ENCODE assay signal across 8 cellular contexts in the genomic region with DNA sequence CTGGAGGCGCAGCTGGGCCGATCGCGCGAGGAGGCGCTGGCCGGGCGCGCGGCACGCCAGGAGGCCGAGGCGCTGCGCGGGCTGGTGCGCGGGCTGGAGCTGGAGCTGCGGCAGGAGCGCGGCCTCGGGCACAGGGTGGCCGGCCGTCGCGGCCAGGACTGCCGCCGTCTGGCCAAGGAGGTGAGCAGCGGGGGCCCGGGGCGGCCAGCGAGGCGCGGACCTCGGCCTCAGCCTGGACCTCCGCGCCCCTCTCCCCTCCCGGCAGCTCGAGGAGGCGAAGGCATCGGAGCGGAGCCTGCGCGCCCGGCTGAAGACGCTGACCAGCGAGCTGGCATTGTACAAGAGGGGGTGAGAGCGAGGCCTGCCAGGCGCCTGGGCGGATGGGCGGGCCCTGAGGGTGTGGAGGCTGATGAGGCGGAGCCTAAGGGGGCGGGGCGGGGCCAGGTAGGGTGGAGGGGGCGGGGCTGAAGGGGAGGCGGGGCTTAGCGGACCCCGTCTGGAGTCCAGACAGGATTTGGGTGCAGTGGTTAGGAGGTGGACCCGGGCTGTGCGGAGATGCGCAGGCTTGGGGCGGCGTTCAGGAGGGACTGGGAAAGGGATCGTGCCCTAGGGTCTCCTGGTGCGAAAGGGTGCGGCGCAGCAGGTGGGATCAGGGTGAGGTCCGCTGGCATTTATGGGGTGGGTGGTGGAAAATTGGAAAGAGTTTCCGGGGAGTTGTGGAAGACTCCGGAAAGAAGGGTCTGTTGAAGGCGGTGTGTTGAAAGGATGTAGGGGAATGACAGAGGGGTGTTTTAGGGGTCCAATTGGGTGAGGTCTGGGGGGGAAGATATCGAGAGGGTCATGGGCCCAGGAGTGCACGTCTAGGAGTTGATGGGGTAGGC. TPM values are rescaled to one million over a fixed set of nuclear protein-coding genes. Genes with fewer than 3 reads are reported as not detected.
DNase-seq lines count a peak whose midpoint lies in the region; ATAC-seq, FAIRE-seq and TF ChIP-seq lines count a peak whose summit lies in the region.

No MANE protein-coding gene starts in this region.

- peak overlapping the region; percentile 99; the same call in 1 of the 2 replicates for H3K4me2 ChIP-seq in KMS-11

- no peaks in the 10 kb centered on the region for H3K36me3 ChIP-seq in KMS-11 (ENCODE audit: insufficient read depth)
- peaks cover 2% of the 10 kb centered on the region for H3K36me3 ChIP-seq in bronchial epithelial cell (ENCODE audit: control insufficient read depth, insufficient read depth, low read length)

- FAIRE-seq in bronchial epithelial cell (lab: Jason Lieb, UNC): no peak

- H3K27me3 ChIP-seq in KMS-11 (ENCODE audit: insufficient read depth, low read depth) (no peaks in the 10 kb centered on the region; the same call in 1 of the 2 replicates), bronchial epithelial cell (ENCODE audit: control insufficient read depth, insufficient read depth, low read length) (peaks cover 3% of the 10 kb centered on the region)

- ATAC-seq in HG03025 (IDR thresholded peaks at IDR 0.05; ENCODE audit: low FRiP score, unreplicated experiment) (no peak), GM21528 (IDR thresholded peaks at IDR 0.05; ENCODE audit: low FRiP score, unreplicated experiment) (no peak)

- TF ChIP-seq CTCF in KMS-11 (conservative IDR thresholded peaks at IDR 0.05; ENCODE audit: low read depth, low read length) (no peak), bronchial epithelial cell (IDR thresholded peaks at IDR 0.05; ENCODE audit: insufficient read depth, low read length, severe bottlenecking) (no peak)

- no peak overlapping the region for H3K27ac ChIP-seq in KMS-11

- no peaks in the 10 kb centered on the region for H4K20me1 ChIP-seq in KMS-11 (ENCODE audit: insufficient read depth)

- H3K79me2 ChIP-seq in KMS-11 (ENCODE audit: insufficient read depth, low read depth): no peaks in the 10 kb centered on the region

- no peak overlapping the region; the same call in 1 of the 2 replicates for H2AFZ ChIP-seq in KMS-11 (ENCODE audit: low read depth)

- no peak overlapping the region for H3K9ac ChIP-seq in KMS-11

- DNase-seq in Ammon's horn (ENCODE audit: low spot score): peak; percentile 21
- DNase-seq in activated CD4-positive, CD25-positive, alpha-beta regulatory T cell treated with anti-CD3 and anti-CD28 coated beads, Interleukin-2, amount 50 U/mL, for 72 hours: peak; percentile 72
- DNase-seq in bronchial epithelial cell (ENCODE audit: low read depth): peak; percentile 58
- peak; percentile 90 for DNase-seq in left kidney (ENCODE audit: low read depth, low spot score)
- DNase-seq in stimulated activated CD4-positive, alpha-beta T cell treated with anti-CD3 and anti-CD28 coated beads, TNF-alpha, amount 100 ng/mL, for 24 hours (ENCODE audit: low read depth in 3 of 3): peak; percentile 25 to 70 (median 35)

- H3K4me3 ChIP-seq in KMS-11 (IDR thresholded peaks at IDR 0.05; ENCODE audit: insufficient read depth, low read depth, low read length) (no peak overlapping the region), bronchial epithelial cell (ENCODE audit: low read depth, low read length) (peak overlapping the region; percentile 37)

- peaks cover 8% of the 10 kb centered on the region for H3K4me1 ChIP-seq in KMS-11 (ENCODE audit: low read depth, poor library complexity, severe bottlenecking)

RNA-seq across cellular contexts. Expression of a gene that starts 7.5 kb away (rescaled TPM):
- not detected in 2 replicates for total RNA-seq in bronchial epithelial cell

RNA-seq across cellular contexts. Expression of a gene that starts 20.1 kb away (rescaled TPM):
- 10.3 and 12.9 TPM in 2 replicates for total RNA-seq in bronchial epithelial cell

RNA-seq across cellular contexts. Expression of a gene that starts 25.5 kb away (rescaled TPM):
- not detected in 2 replicates for total RNA-seq in bronchial epithelial cell

RNA-seq across cellular contexts. Expression of a gene that starts 41.7 kb away (rescaled TPM):
- total RNA-seq in bronchial epithelial cell: not detected in 2 replicates

Comparison
In these comparisons a context has a peak if more than half of its experiments do, and no peak if none do; other contexts are left out.
1. DNase-seq: peak in every context shown above with its lines; median percentile 90 in left kidney; 72 in activated CD4-positive, CD25-positive, alpha-beta regulatory T cell treated with anti-CD3 and anti-CD28 coated beads, Interleukin-2, amount 50 U/mL, for 72 hours; 58 in bronchial epithelial cell; 35 in stimulated activated CD4-positive, alpha-beta T cell treated with anti-CD3 and anti-CD28 coated beads, TNF-alpha, amount 100 ng/mL, for 24 hours; 21 in Ammon's horn.